ENCODE assay signal across 8 cellular contexts in the genomic region with DNA sequence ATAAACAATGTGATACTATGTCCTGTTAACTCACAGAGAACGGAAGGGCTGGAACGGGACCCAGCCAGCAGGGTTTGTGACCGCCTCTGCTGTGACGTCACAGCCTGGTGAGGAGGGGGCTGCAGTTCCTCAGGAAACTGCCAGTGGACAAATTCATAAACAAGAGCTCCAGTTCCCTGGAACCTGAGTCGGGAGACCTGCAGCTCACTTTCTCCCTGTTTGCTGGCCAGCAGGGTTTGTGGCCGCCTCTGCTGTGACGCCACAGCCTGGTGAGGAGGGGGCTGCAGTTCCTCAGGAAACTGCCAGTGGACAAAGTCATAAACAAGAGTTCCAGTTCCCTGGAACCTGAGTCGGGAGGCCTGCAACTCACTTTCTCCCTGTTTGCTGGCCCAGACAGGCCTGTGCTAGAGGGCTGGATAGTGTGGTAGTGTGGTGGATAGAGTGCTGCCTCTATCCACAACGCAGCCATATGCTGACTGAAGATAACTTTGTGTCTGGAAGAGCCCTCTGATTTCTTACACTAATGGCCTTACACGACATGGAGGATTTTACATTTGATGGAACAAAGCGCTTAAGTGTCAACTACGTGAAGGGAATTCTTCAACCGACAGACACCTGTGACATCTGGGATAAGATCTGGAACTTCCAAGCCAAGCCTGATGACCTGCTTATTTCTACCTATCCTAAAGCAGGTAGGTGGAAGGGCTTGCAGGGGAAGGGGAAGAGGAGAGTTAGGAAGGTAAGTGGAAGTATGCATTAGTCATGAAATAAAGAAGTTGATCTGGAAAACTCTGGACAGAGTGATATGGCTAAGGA. TPM values are rescaled to one million over a fixed set of nuclear protein-coding genes. Genes with fewer than 3 reads are reported as not detected.
DNase-seq lines count a peak whose midpoint lies in the region; ATAC-seq and TF ChIP-seq lines count a peak whose summit lies in the region.

SULT1C4 (plus strand) TSS at position 140 of the 816 bp plus-strand sequence; CDS start at position 524, 384 bp downstream.

- H3K4me1 ChIP-seq in esophagus squamous epithelium (peaks cover 0 to 10% (median 5%) of the 10 kb centered on the region in 3 donors), suprapubic skin (no peaks in the 10 kb centered on the region)

- H3K4me3 ChIP-seq in esophagus squamous epithelium (peak within 1 kb of the TSS in 3 of 4 donors; percentile 28 to 56 (median 36)), suprapubic skin (peak within 1 kb of the TSS; percentile 19)

- H3K27me3 ChIP-seq in esophagus squamous epithelium (no peaks in the 10 kb centered on the region), suprapubic skin (no peaks in the 10 kb centered on the region)

- TF ChIP-seq EP300 in suprapubic skin (IDR thresholded peaks at IDR 0.05), result no peak

- H3K36me3 ChIP-seq in esophagus squamous epithelium (no peaks in the 10 kb centered on the region), suprapubic skin (no peaks in the 10 kb centered on the region)

- no peak for ATAC-seq in stimulated activated naive CD8-positive, alpha-beta T cell treated with anti-CD3 and anti-CD28 coated beads, Interleukin-15, Interleukin-2, amounts not matched to agents 100 U/mL and 50 U/mL, for 24 hours
- ATAC-seq in GM18858 (IDR thresholded peaks at IDR 0.05; ENCODE audit: unreplicated experiment), result no peak

- no peak for TF ChIP-seq POLR2A in esophagus squamous epithelium (IDR thresholded peaks at IDR 0.05)
- no peak for TF ChIP-seq POLR2A in suprapubic skin (IDR thresholded peaks at IDR 0.05)

- TF ChIP-seq CTCF in esophagus squamous epithelium (IDR thresholded peaks at IDR 0.05), result no peak
- no peak for TF ChIP-seq CTCF in suprapubic skin (IDR thresholded peaks at IDR 0.05)

- intact Hi-C loops in esophagus squamous epithelium (cut with DNase I), result no loop called here

- WGBS in esophagus squamous epithelium, 2 donors, result 46 to 55% methylated on average over 10 to 11 of the region's 13 CpGs
- 30% methylated on average over 12 of the region's 13 CpGs for WGBS in suprapubic skin

- H3K9me3 ChIP-seq in esophagus squamous epithelium, result no peaks in the 10 kb centered on the region
- no peaks in the 10 kb centered on the region for H3K9me3 ChIP-seq in suprapubic skin

- DNase-seq in SHP77 (lab: John Stamatoyannopoulos, UW) (peak; percentile 4 to 53), esophagus squamous epithelium (lab: John Stamatoyannopoulos, UW) (no peak), midbrain (lab: John Stamatoyannopoulos, UW) (peak; percentile 53), suprapubic skin (ENCODE audit: low spot score in 2 of 2) (no peak), SW480 (ENCODE audit: low spot score) (no peak)
- no peak for DNase-seq in stimulated activated naive CD8-positive, alpha-beta T cell treated with anti-CD3 and anti-CD28 coated beads, Interleukin-15, Interleukin-2, amounts not matched to agents 100 U/mL and 50 U/mL, for 24 hours
- DNase-seq in activated CD8-positive, alpha-beta memory T cell treated with anti-CD3 and anti-CD28 coated beads, Interleukin-2, amount 50 U/mL, for 4 hours, result no peak

- H3K27ac ChIP-seq in esophagus squamous epithelium (peak within 1 kb of the TSS in 3 of 4 donors; percentile 60 to 70 (median 62)), suprapubic skin (no peak within 1 kb of the TSS)

RNA-seq across cellular contexts. Expression of gene SULT1C4, which starts in this region (rescaled TPM):
- total RNA-seq in esophagus squamous epithelium (1 to 10 TPM in 2 of 4 donors, under 1 TPM in 1, not detected in 1; 0.31 to 2.1 (median 1.2) TPM), suprapubic skin (1 to 10 TPM in 1 of 4 donors, under 1 TPM in 2, not detected in 1; 0.34 to 1.5 (median 0.48) TPM)

Comparison
In these comparisons a context has a peak if more than half of its experiments do, and no peak if none do; other contexts are left out.
1. DNase-seq: peak in SHP77 (2 of 2) and midbrain (single experiment); none in esophagus squamous epithelium (single experiment), suprapubic skin (0 of 2), stimulated activated naive CD8-positive, alpha-beta T cell treated with anti-CD3 and anti-CD28 coated beads, Interleukin-15, Interleukin-2, amounts not matched to agents 100 U/mL and 50 U/mL, for 24 hours (single experiment), SW480 (single experiment) and activated CD8-positive, alpha-beta memory T cell treated with anti-CD3 and anti-CD28 coated beads, Interleukin-2, amount 50 U/mL, for 4 hours (single experiment).